ENCODE assay signal across 29 cellular contexts in the genomic region with DNA sequence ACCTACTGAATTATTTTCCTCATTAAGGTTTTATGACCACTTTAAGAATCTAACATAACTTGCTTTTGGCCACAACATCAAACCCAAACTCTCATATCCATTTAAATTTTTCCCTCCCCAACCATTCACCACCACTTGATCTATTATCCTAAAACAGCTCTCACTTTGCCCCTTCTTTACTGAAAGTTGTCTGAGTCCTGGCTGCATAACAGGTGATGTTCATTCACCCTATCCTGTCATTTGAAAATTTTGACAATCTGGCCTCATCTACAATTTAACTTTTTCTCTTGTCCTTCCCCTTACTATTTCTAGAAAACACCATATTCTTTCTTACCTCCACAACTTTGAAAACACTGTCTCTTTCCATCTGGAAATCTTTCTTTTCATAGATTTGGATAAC.
"Had no signal": no experiment of that assay in that cellular context is flagged by ENCODE, and none has a peak within 500 bp of the region (broad histone marks: within the 10 kb centered on the region; RNA-seq: fewer than 3 reads in every experiment).

No MANE protein-coding gene starts in this region.

- DNase-seq: stimulated activated CD4-positive, alpha-beta T cell treated with anti-CD3 and anti-CD28 coated beads, Interleukin-2, amount 100 ng/mL, for 48 hours; stimulated activated CD4-positive, alpha-beta T cell treated with anti-CD3 and anti-CD28 coated beads, Interleukin-4, amount 100 ng/mL, for 1 hour; stimulated activated CD4-positive, alpha-beta T cell treated with anti-CD3 and anti-CD28 coated beads, Interleukin-4, amount 100 ng/mL, for 24 hours; stimulated activated CD4-positive, alpha-beta T cell treated with anti-CD3 and anti-CD28 coated beads, Interleukin-4, amount 100 ng/mL, for 4 hours; stimulated activated CD8-positive, alpha-beta memory T cell treated with anti-CD3 and anti-CD28 coated beads, Interleukin-4, amount 100 ng/mL, for 48 hours; stimulated activated naive B cell treated with anti-CD40 and anti-IgM and Interleukin-4, amounts not matched to agents 10 μg/mL and 1 μg/mL and 100 μg/mL, for 72 hours; stimulated activated naive CD4-positive, alpha-beta T cell; stimulated activated naive CD4-positive, alpha-beta T cell treated with Interleukin-2 at 50 U/mL for 16 hours; stimulated activated naive CD8-positive, alpha-beta T cell treated with anti-CD3 and anti-CD28 coated beads, Interleukin-15, amount 100 ng/mL, for 72 hours; stimulated activated naive CD8-positive, alpha-beta T cell treated with anti-CD3 and anti-CD28 coated beads, Interleukin-15, Interleukin-2, amounts not matched to agents 100 U/mL and 50 U/mL, for 24 hours; stomach; substantia nigra; testis; thyroid gland; tibial artery; transverse colon; trophoblast cell; upper lobe of left lung; upper lobe of right lung; uterus had no signal

- H3K4me1 Mint-ChIP-seq: stimulated activated effector memory CD8-positive, alpha-beta T cell treated with anti-CD3 and anti-CD28 coated beads, Interleukin-12 subunit alpha, Interleukin-12 subunit beta, amount 100 ng/mL, for 72 hours; stimulated activated memory B cell treated with anti-CD40 and anti-IgM and Interleukin-4, amounts not matched to agents 10 μg/mL and 1 μg/mL and 100 μg/mL, for 72 hours; stimulated activated naive B cell treated with anti-CD40 and anti-IgM and Interleukin-4, amounts not matched to agents 10 μg/mL and 1 μg/mL and 100 μg/mL, for 72 hours; stimulated activated naive CD8-positive, alpha-beta T cell treated with anti-CD3 and anti-CD28 coated beads, Interleukin-15, amount 100 ng/mL, for 72 hours had no signal

- H3K27me3 Mint-ChIP-seq: stimulated activated memory B cell treated with anti-CD40 and anti-IgM and Interleukin-4, amounts not matched to agents 10 μg/mL and 1 μg/mL and 100 μg/mL, for 72 hours; stimulated activated naive B cell treated with anti-CD40 and anti-IgM and Interleukin-4, amounts not matched to agents 10 μg/mL and 1 μg/mL and 100 μg/mL, for 72 hours; stimulated activated naive CD8-positive, alpha-beta T cell treated with anti-CD3 and anti-CD28 coated beads, Interleukin-15, amount 100 ng/mL, for 72 hours; stimulated activated naive CD8-positive, alpha-beta T cell treated with anti-CD3 and anti-CD28 coated beads, Interleukin-15, Interleukin-2, amounts not matched to agents 100 ng/mL and 50 ng/mL, for 24 hours had no signal

- H3K27ac ChIP-seq: stomach, suprapubic skin, testis, thoracic aorta, thyroid gland, tibial artery, tibial nerve, transverse colon, upper lobe of left lung, upper lobe of right lung, uterus, vagina had no signal

- H3K36me3 Mint-ChIP-seq: stimulated activated effector memory CD8-positive, alpha-beta T cell treated with anti-CD3 and anti-CD28 coated beads, Interleukin-12 subunit alpha, Interleukin-12 subunit beta, amount 100 ng/mL, for 72 hours; stimulated activated memory B cell treated with anti-CD40 and anti-IgM and Interleukin-4, amounts not matched to agents 10 μg/mL and 1 μg/mL and 100 μg/mL, for 72 hours; stimulated activated naive B cell treated with anti-CD40 and anti-IgM and Interleukin-4, amounts not matched to agents 10 μg/mL and 1 μg/mL and 100 μg/mL, for 72 hours; type B pancreatic cell had no signal

- H3K4me3 Mint-ChIP-seq: stimulated activated effector memory CD8-positive, alpha-beta T cell treated with anti-CD3 and anti-CD28 coated beads, Interleukin-12 subunit alpha, Interleukin-12 subunit beta, amount 100 ng/mL, for 72 hours; stimulated activated memory B cell treated with anti-CD40 and anti-IgM and Interleukin-4, amounts not matched to agents 10 μg/mL and 1 μg/mL and 100 μg/mL, for 72 hours; stimulated activated naive B cell treated with anti-CD40 and anti-IgM and Interleukin-4, amounts not matched to agents 10 μg/mL and 1 μg/mL and 100 μg/mL, for 72 hours; stimulated activated naive CD8-positive, alpha-beta T cell treated with anti-CD3 and anti-CD28 coated beads, Interleukin-15, amount 100 ng/mL, for 72 hours; stimulated activated naive CD8-positive, alpha-beta T cell treated with anti-CD3 and anti-CD28 coated beads, Interleukin-15, Interleukin-2, amounts not matched to agents 100 ng/mL and 50 ng/mL, for 24 hours; type B pancreatic cell had no signal

- H3K27ac Mint-ChIP-seq: stimulated activated effector memory CD8-positive, alpha-beta T cell treated with anti-CD3 and anti-CD28 coated beads, Interleukin-12 subunit alpha, Interleukin-12 subunit beta, amount 100 ng/mL, for 72 hours; stimulated activated memory B cell treated with anti-CD40 and anti-IgM and Interleukin-4, amounts not matched to agents 10 μg/mL and 1 μg/mL and 100 μg/mL, for 72 hours; stimulated activated naive B cell treated with anti-CD40 and anti-IgM and Interleukin-4, amounts not matched to agents 10 μg/mL and 1 μg/mL and 100 μg/mL, for 72 hours; stimulated activated naive CD8-positive, alpha-beta T cell treated with anti-CD3 and anti-CD28 coated beads, Interleukin-15, amount 100 ng/mL, for 72 hours; stimulated activated naive CD8-positive, alpha-beta T cell treated with anti-CD3 and anti-CD28 coated beads, Interleukin-15, Interleukin-2, amounts not matched to agents 100 ng/mL and 50 ng/mL, for 24 hours; type B pancreatic cell had no signal

- H3K36me3 ChIP-seq: stomach, suprapubic skin, thoracic aorta, thyroid gland, tibial artery, tibial nerve, transverse colon, upper lobe of left lung, upper lobe of right lung, uterus, vagina had no signal

- FAIRE-seq: urothelium cell line had no signal

- H3K9me3 ChIP-seq: stomach, suprapubic skin, testis, thoracic aorta, thyroid gland, tibial artery, tibial nerve, transverse colon, upper lobe of left lung, upper lobe of right lung, uterus, vagina had no signal

- H3K9me3 Mint-ChIP-seq: stimulated activated effector memory CD8-positive, alpha-beta T cell treated with anti-CD3 and anti-CD28 coated beads, Interleukin-12 subunit alpha, Interleukin-12 subunit beta, amount 100 ng/mL, for 72 hours; stimulated activated memory B cell treated with anti-CD40 and anti-IgM and Interleukin-4, amounts not matched to agents 10 μg/mL and 1 μg/mL and 100 μg/mL, for 72 hours; stimulated activated naive B cell treated with anti-CD40 and anti-IgM and Interleukin-4, amounts not matched to agents 10 μg/mL and 1 μg/mL and 100 μg/mL, for 72 hours; stimulated activated naive CD8-positive, alpha-beta T cell treated with anti-CD3 and anti-CD28 coated beads, Interleukin-15, amount 100 ng/mL, for 72 hours; stimulated activated naive CD8-positive, alpha-beta T cell treated with anti-CD3 and anti-CD28 coated beads, Interleukin-15, Interleukin-2, amounts not matched to agents 100 ng/mL and 50 ng/mL, for 24 hours; type B pancreatic cell had no signal

- ATAC-seq: stimulated activated effector memory CD8-positive, alpha-beta T cell treated with anti-CD3 and anti-CD28 coated beads, Interleukin-12 subunit alpha, Interleukin-12 subunit beta, amount 100 ng/mL, for 72 hours; stimulated activated memory B cell treated with anti-CD40 and anti-IgM and Interleukin-4, amounts not matched to agents 10 μg/mL and 1 μg/mL and 100 μg/mL, for 72 hours; stimulated activated naive B cell treated with anti-CD40 and anti-IgM and Interleukin-4, amounts not matched to agents 10 μg/mL and 1 μg/mL and 100 μg/mL, for 72 hours; stimulated activated naive CD8-positive, alpha-beta T cell treated with anti-CD3 and anti-CD28 coated beads, Interleukin-15, amount 100 ng/mL, for 72 hours; stimulated activated naive CD8-positive, alpha-beta T cell treated with anti-CD3 and anti-CD28 coated beads, Interleukin-15, Interleukin-2, amounts not matched to agents 100 U/mL and 50 U/mL, for 24 hours; upper lobe of right lung had no signal

- H3K27me3 ChIP-seq: stomach, suprapubic skin, testis, thyroid gland, tibial artery, tibial nerve, transverse colon, upper lobe of left lung, upper lobe of right lung, uterus, vagina had no signal

- H3K4me3 ChIP-seq: stomach, suprapubic skin, testis, thoracic aorta, thyroid gland, tibial artery, tibial nerve, transverse colon, upper lobe of left lung, upper lobe of right lung, uterus, vagina had no signal

- H3K4me1 ChIP-seq: stomach, suprapubic skin, testis, thyroid gland, tibial artery, tibial nerve, transverse colon, upper lobe of left lung, upper lobe of right lung, uterus, vagina had no signal
